8 cellular contexts compared by ENCODE assay signal in the genomic region with DNA sequence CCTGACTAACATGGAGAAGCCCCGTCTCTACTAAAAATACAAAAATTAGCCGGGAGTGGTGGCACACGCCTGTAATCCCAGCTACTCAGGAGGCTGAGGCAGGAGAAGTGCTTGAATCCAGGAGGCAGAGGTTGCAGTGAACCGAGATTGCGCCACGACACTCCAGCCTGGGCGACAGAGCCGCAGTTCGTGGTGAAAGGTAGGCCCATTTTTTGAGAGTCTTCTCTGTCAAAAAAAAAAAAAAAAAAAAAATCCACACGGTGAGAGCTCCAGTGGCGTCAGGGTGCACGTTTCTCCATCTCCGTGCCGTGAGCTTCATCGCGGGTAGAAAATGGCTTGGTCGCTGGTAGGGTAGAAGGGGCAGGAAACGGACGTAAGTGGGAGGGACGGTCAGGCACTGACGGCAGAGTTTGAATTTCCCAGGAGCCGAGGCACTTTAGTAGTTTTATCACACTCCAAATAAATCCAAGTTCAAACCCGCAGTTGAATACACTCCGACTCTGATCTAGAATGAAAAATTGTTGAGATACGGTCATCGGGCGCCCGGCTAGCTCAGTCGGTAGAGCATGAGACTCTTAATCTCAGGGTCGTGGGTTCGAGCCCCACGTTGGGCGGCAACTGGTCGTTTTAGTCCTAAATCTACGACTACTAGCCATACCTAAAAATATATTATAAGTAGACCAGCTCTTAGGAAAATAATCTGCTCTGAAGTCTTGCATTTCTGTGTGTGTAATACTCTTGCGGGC. TPM values are rescaled to one million over a fixed set of nuclear protein-coding genes. Genes with fewer than 3 reads are reported as not detected.
DNase-seq lines count a peak whose midpoint lies in the region; ATAC-seq, FAIRE-seq and TF ChIP-seq lines count a peak whose summit lies in the region.

No MANE protein-coding gene starts in this region.

- H2AFZ ChIP-seq in Karpas-422 (ENCODE audit: low read length), result peak overlapping the region; percentile 62
- H2AFZ ChIP-seq in parathyroid adenoma, result peak overlapping the region; percentile 36

- H4K20me1 ChIP-seq in Karpas-422 (ENCODE audit: insufficient read depth, low read depth, low read length), result no peaks in the 10 kb centered on the region

- no peaks in the 10 kb centered on the region for H3K9me3 Mint-ChIP-seq in activated T-cell treated with anti-CD3 and anti-CD28 coated beads, Interleukin-2, amount 50 U/mL, for 24 hours

- H3K27ac Mint-ChIP-seq in activated T-cell treated with anti-CD3 and anti-CD28 coated beads, Interleukin-2, amount 50 U/mL, for 24 hours, result peak overlapping the region; percentile 95

- H3K27me3 Mint-ChIP-seq in activated T-cell treated with anti-CD3 and anti-CD28 coated beads, Interleukin-2, amount 50 U/mL, for 24 hours, result peaks cover 32% of the 10 kb centered on the region

- H3K4me1 Mint-ChIP-seq in activated T-cell treated with anti-CD3 and anti-CD28 coated beads, Interleukin-2, amount 50 U/mL, for 24 hours (ENCODE audit: low read depth), result peaks cover 41% of the 10 kb centered on the region

- TF ChIP-seq CTCF in foreskin keratinocyte (conservative IDR thresholded peaks at IDR 0.05) (no peak), parathyroid adenoma (IDR thresholded peaks at IDR 0.05) (no peak)

- H3K79me2 ChIP-seq in Karpas-422 (ENCODE audit: low read length), result no peaks in the 10 kb centered on the region
- no peaks in the 10 kb centered on the region for H3K79me2 ChIP-seq in parathyroid adenoma

- H3K36me3 Mint-ChIP-seq in activated T-cell treated with anti-CD3 and anti-CD28 coated beads, Interleukin-2, amount 50 U/mL, for 24 hours (ENCODE audit: low read depth), result peaks cover 4% of the 10 kb centered on the region

- DNase-seq in Karpas-422 (peak; percentile 96), foreskin keratinocyte (peak; percentile 88 to 95), urothelium cell line (ENCODE audit: low spot score) (peak; percentile 54), erythroblast (lab: John Stamatoyannopoulos, UW) (no peak), NCI-H146 (lab: John Stamatoyannopoulos, UW) (no peak)
- DNase-seq in activated T-cell treated with anti-CD3 and anti-CD28 coated beads, Interleukin-2, amount 50 U/mL, for 24 hours, result peak; percentile 92

- no peak for FAIRE-seq in urothelium cell line (lab: Jason Lieb, UNC)

- no peaks in the 10 kb centered on the region for H3K36me3 ChIP-seq in Karpas-422 (ENCODE audit: insufficient read depth, low read length)
- no peaks in the 10 kb centered on the region for H3K36me3 ChIP-seq in parathyroid adenoma (ENCODE audit: control insufficient read depth, insufficient read depth, low read length)

- H3K9me3 ChIP-seq in Karpas-422 (ENCODE audit: low read length) (no peaks in the 10 kb centered on the region), parathyroid adenoma (ENCODE audit: control insufficient read depth, low read length) (no peaks in the 10 kb centered on the region)

- ATAC-seq in GM19351 (IDR thresholded peaks at IDR 0.05; ENCODE audit: unreplicated experiment), result peak; percentile 32
- peak; percentile 62 for ATAC-seq in foreskin keratinocyte

- peak overlapping the region; percentile 69 for H3K4me3 ChIP-seq in Karpas-422 (ENCODE audit: low read length)
- peak overlapping the region; percentile 43 for H3K4me3 ChIP-seq in parathyroid adenoma (ENCODE audit: low read depth, low read length)

- peak overlapping the region; percentile 77 for H3K9ac ChIP-seq in Karpas-422 (ENCODE audit: low read length)
- H3K9ac ChIP-seq in parathyroid adenoma, result no peak overlapping the region

- H3K27ac ChIP-seq in Karpas-422 (ENCODE audit: low read length) (peak overlapping the region; percentile 49), foreskin keratinocyte (peak overlapping the region; percentile 25), parathyroid adenoma (peak overlapping the region; percentile 79)

- no peak for TF ChIP-seq POLR2A in erythroblast (IDR thresholded peaks at IDR 0.05; ENCODE audit: low read length)

- no peaks in the 10 kb centered on the region for H3K27me3 ChIP-seq in Karpas-422 (ENCODE audit: low read length)
- no peaks in the 10 kb centered on the region for H3K27me3 ChIP-seq in foreskin keratinocyte
- no peaks in the 10 kb centered on the region for H3K27me3 ChIP-seq in parathyroid adenoma (ENCODE audit: control insufficient read depth, insufficient read depth, low read length)

- H3K4me2 ChIP-seq in Karpas-422 (ENCODE audit: low read depth, low read length, poor library complexity, severe bottlenecking) (peak overlapping the region; percentile 94), parathyroid adenoma (ENCODE audit: low read length) (peak overlapping the region; percentile 18)

- H3K9me2 ChIP-seq in Karpas-422 (replicated peaks; ENCODE audit: insufficient read depth, low read length), result no peaks in the 10 kb centered on the region

- peak overlapping the region; percentile 84 for H3K4me3 Mint-ChIP-seq in activated T-cell treated with anti-CD3 and anti-CD28 coated beads, Interleukin-2, amount 50 U/mL, for 24 hours

- peaks cover 14% of the 10 kb centered on the region for H3K4me1 ChIP-seq in Karpas-422 (ENCODE audit: low read length)
- peaks cover 6% of the 10 kb centered on the region for H3K4me1 ChIP-seq in foreskin keratinocyte
- peaks cover 9% of the 10 kb centered on the region for H3K4me1 ChIP-seq in parathyroid adenoma

RNA-seq across cellular contexts. Expression of gene TRIM7, which starts 2.4 kb away (rescaled TPM):
- total RNA-seq in Karpas-422 (2014; rRNA removed; shearing (Covaris generic); ENCODE audit: low replicate concordance), result 2.0 TPM in 1 of 2 replicates, not detected in the other
- total RNA-seq in foreskin keratinocyte, result 33.3 and 37.6 TPM in 2 replicates
- 36.7 and 39.0 TPM in 2 replicates for polyA plus RNA-seq in foreskin keratinocyte

RNA-seq across cellular contexts. Expression of gene TRIM41, which starts 15.7 kb away (rescaled TPM):
- total RNA-seq in Karpas-422 (2014; rRNA removed; shearing (Covaris generic); ENCODE audit: low replicate concordance), result 23.6 and 46.2 TPM in 2 replicates
- total RNA-seq in foreskin keratinocyte, result 17.5 and 17.9 TPM in 2 replicates
- 15.6 and 17.3 TPM in 2 replicates for polyA plus RNA-seq in foreskin keratinocyte

RNA-seq across cellular contexts. Expression of gene RACK1, which starts 36.3 kb away (rescaled TPM):
- 7,026 and 7,196 TPM in 2 replicates for total RNA-seq in Karpas-422 (2014; rRNA removed; shearing (Covaris generic); ENCODE audit: low replicate concordance)
- total RNA-seq in foreskin keratinocyte, result 3,025 and 3,078 TPM in 2 replicates
- 2,685 and 2,690 TPM in 2 replicates for polyA plus RNA-seq in foreskin keratinocyte

RNA-seq across cellular contexts. Expression of gene TRIM52, which starts 53.6 kb away (rescaled TPM):
- total RNA-seq in Karpas-422 (2014; rRNA removed; shearing (Covaris generic); ENCODE audit: low replicate concordance), result 18.7 and 21.8 TPM in 2 replicates
- total RNA-seq in foreskin keratinocyte, result 2.6 and 2.8 TPM in 2 replicates
- 0.97 and 1.1 TPM in 2 replicates for polyA plus RNA-seq in foreskin keratinocyte

Comparison
In these comparisons a context has a peak if more than half of its experiments do, and no peak if none do; other contexts are left out.
1. DNase-seq: peak in Karpas-422 (single experiment), activated T-cell treated with anti-CD3 and anti-CD28 coated beads, Interleukin-2, amount 50 U/mL, for 24 hours (single experiment), foreskin keratinocyte (2 of 2) and urothelium cell line (single experiment); none in erythroblast (0 of 2) and NCI-H146 (single experiment).
2. H3K27ac ChIP-seq: peak in every context shown above with its lines; median percentile 79 in parathyroid adenoma; 49 in Karpas-422; 25 in foreskin keratinocyte.
3. RNA of gene TRIM7, which starts 2.4 kb away (total RNA-seq): 33.3 to 37.6 TPM in foreskin keratinocyte; 2.0 TPM in Karpas-422; every median in the first group is over 10 times any median in the second.